8 cellular contexts compared by ENCODE assay signal in genomic region chr4:166501941-166502382, GRCh38.
DNase-seq lines count a peak whose midpoint lies in the region; ATAC-seq and TF ChIP-seq lines count a peak whose summit lies in the region.

No MANE protein-coding gene starts in this region.

- H3K4me3 ChIP-seq in Loucy (ENCODE audit: low read length, poor library complexity, severe bottlenecking) (no peak overlapping the region), uterus (no peak overlapping the region)

- no peaks in the 10 kb centered on the region for H3K4me1 Mint-ChIP-seq in effector memory CD8-positive, alpha-beta T cell (ENCODE audit: low read depth in 2 of 2)

- H3K9me3 Mint-ChIP-seq in effector memory CD8-positive, alpha-beta T cell: peaks cover 15 to 27% of the 10 kb centered on the region in 2 donors

- no peak overlapping the region for H3K4me3 Mint-ChIP-seq in effector memory CD8-positive, alpha-beta T cell

- DNase-seq in AG20443 (ENCODE audit: low spot score) (peak; percentile 32), foreskin keratinocyte (no peak), uterus (no peak)
- no peak for DNase-seq in effector memory CD8-positive, alpha-beta T cell

- H3K9me2 ChIP-seq in Loucy (replicated peaks; ENCODE audit: low read depth, low read length): no peaks in the 10 kb centered on the region

- intact Hi-C loops in uterus (cut with DNase I; ENCODE audit: low total_unique reads): no loop called here

- no peaks in the 10 kb centered on the region for H3K79me2 ChIP-seq in Loucy (ENCODE audit: insufficient read depth, low read length)

- no peak for TF ChIP-seq POLR2A in uterus (IDR thresholded peaks at IDR 0.05)

- H3K36me3 Mint-ChIP-seq in effector memory CD8-positive, alpha-beta T cell (ENCODE audit: insufficient read depth): no peaks in the 10 kb centered on the region

- TF ChIP-seq CTCF in Loucy (conservative IDR thresholded peaks at IDR 0.05; ENCODE audit: low read length) (peak; percentile 61), foreskin keratinocyte (conservative IDR thresholded peaks at IDR 0.05) (peak; percentile 51), uterus (IDR thresholded peaks at IDR 0.05) (no peak)

- H3K27me3 Mint-ChIP-seq in effector memory CD8-positive, alpha-beta T cell: no peaks in the 10 kb centered on the region

- H3K9me3 ChIP-seq in Loucy (ENCODE audit: insufficient read depth, low read depth, low read length) (no peaks in the 10 kb centered on the region), uterus (no peaks in the 10 kb centered on the region)

- no peak overlapping the region for H3K27ac Mint-ChIP-seq in effector memory CD8-positive, alpha-beta T cell

- H3K4me1 ChIP-seq in Loucy (ENCODE audit: insufficient read depth, low read length, poor library complexity, severe bottlenecking): no peaks in the 10 kb centered on the region
- no peaks in the 10 kb centered on the region for H3K4me1 ChIP-seq in foreskin keratinocyte
- no peaks in the 10 kb centered on the region for H3K4me1 ChIP-seq in uterus

- no peaks in the 10 kb centered on the region for H3F3A ChIP-seq in Loucy (ENCODE audit: low read depth)

- H3K27ac ChIP-seq in foreskin keratinocyte (no peak overlapping the region), uterus (no peak overlapping the region)

- H4K20me1 ChIP-seq in Loucy (ENCODE audit: insufficient read depth, low read length, poor library complexity, severe bottlenecking): no peaks in the 10 kb centered on the region

- H3K36me3 ChIP-seq in Loucy (ENCODE audit: insufficient read depth, low read length): no peaks in the 10 kb centered on the region
- H3K36me3 ChIP-seq in uterus: no peaks in the 10 kb centered on the region

- no peak overlapping the region for H3K4me2 ChIP-seq in Loucy (ENCODE audit: low read depth, low read length, poor library complexity, severe bottlenecking)

- no peak overlapping the region for H3K9ac ChIP-seq in Loucy (ENCODE audit: low read depth, low read length, poor library complexity, severe bottlenecking)

- H2AFZ ChIP-seq in Loucy (ENCODE audit: low read length): no peak overlapping the region

- H3K27me3 ChIP-seq in Loucy (ENCODE audit: insufficient read depth, low read length, poor library complexity, severe bottlenecking): no peaks in the 10 kb centered on the region
- no peaks in the 10 kb centered on the region for H3K27me3 ChIP-seq in foreskin keratinocyte
- no peaks in the 10 kb centered on the region for H3K27me3 ChIP-seq in uterus

- peak; percentile 59 for ATAC-seq in GM21515 (IDR thresholded peaks at IDR 0.05; ENCODE audit: unreplicated experiment)
- ATAC-seq in foreskin keratinocyte: peak; percentile 48
- no peak for ATAC-seq in effector memory CD8-positive, alpha-beta T cell (replicated peaks)
- ATAC-seq in HG03139 (IDR thresholded peaks at IDR 0.05; ENCODE audit: unreplicated experiment): no peak
- ATAC-seq in GM19467 (IDR thresholded peaks at IDR 0.05; ENCODE audit: unreplicated experiment): no peak

Comparison
In these comparisons a context has a peak if more than half of its experiments do, and no peak if none do; other contexts are left out.
1. ATAC-seq: peak in GM21515 (single experiment) and foreskin keratinocyte (single experiment); none in effector memory CD8-positive, alpha-beta T cell (single experiment), HG03139 (single experiment) and GM19467 (single experiment).
2. CTCF ChIP-seq: peak in Loucy (single experiment) and foreskin keratinocyte (single experiment); none in uterus (0 of 4).